18 cellular contexts compared by ENCODE assay signal in the genomic region with DNA sequence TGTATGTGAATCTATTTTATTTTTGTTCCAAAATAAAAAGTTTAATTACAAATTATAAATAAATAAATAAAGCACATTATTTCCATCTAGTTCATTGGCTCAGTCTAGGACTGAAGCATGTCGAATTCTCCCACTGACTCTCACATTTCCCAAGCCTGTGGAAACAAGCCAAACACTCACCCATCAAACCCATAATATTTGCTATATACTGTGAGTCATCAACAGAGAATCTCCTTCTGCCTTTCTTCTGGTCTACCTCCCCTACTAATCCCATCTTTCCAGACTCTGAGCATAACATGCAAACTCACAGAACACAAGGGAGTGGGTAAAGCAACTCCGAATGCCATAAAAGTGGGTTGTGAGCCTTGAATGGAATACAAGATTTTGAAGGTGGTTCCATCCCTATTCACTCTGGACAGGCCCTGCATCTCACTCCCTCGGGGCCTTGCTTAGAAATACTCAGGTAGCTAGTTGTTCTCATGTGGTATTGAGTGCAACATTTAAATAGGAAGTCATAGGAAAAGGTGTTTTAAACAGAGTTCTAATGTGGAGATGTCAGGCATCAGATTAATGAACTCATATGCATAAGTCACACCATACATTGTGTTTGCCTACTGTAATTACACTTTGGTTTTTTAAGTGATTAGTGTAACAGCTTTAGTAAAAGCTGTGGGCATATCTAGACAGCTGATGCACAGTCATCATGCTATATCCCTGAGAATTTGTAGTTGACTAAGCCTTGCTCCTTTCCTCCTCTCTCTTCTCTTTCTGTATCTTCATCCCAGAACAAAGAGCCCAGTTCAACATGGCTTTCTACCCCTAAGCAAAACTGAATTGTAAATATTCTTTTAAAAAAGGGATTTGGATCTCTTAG. TPM values are rescaled to one million over a fixed set of nuclear protein-coding genes. Genes with fewer than 3 reads are reported as not detected.
DNase-seq lines count a peak whose midpoint lies in the region; ATAC-seq, FAIRE-seq and TF ChIP-seq lines count a peak whose summit lies in the region.
"Had no signal": no experiment of that assay in that cellular context is flagged by ENCODE, and none has a peak within 500 bp of the region (broad histone marks: within the 10 kb centered on the region; RNA-seq: fewer than 3 reads in every experiment).

No MANE protein-coding gene starts in this region.

- H3K36me3 Mint-ChIP-seq in activated T-cell treated with anti-CD3 and anti-CD28 coated beads, Interleukin-2, amount 50 U/mL, for 72 hours (ENCODE audit: insufficient read depth in 2 of 2), result peaks cover 13 to 38% of the 10 kb centered on the region in 2 donors
- H3K36me3 Mint-ChIP-seq: brain had no signal

- no peak for ATAC-seq in activated T-cell treated with anti-CD3 and anti-CD28 coated beads, Interleukin-2, amount 50 U/mL, for 72 hours (replicated peaks in 1 of 2)
- peak; percentile 25 for ATAC-seq in upper lobe of right lung
- ATAC-seq in GM21526 (IDR thresholded peaks at IDR 0.05; ENCODE audit: low FRiP score, unreplicated experiment), result no peak
- no peak for ATAC-seq in GM18909 (IDR thresholded peaks at IDR 0.05; ENCODE audit: poor library complexity, unreplicated experiment)
- ATAC-seq: lower lobe of right lung had no signal

- H3K36me3 ChIP-seq in upper lobe of right lung (no peaks in the 10 kb centered on the region), small intestine (ENCODE audit: control insufficient read depth in 2 of 2, insufficient read depth in 2 of 2, low read length in 2 of 2) (no peaks in the 10 kb centered on the region)
- H3K36me3 ChIP-seq: lower lobe of right lung, transverse colon had no signal

- no peaks in the 10 kb centered on the region for H3K27me3 Mint-ChIP-seq in activated T-cell treated with anti-CD3 and anti-CD28 coated beads, Interleukin-2, amount 50 U/mL, for 72 hours (ENCODE audit: low read depth)

- TF ChIP-seq CTCF in fibroblast of mammary gland (conservative IDR thresholded peaks at IDR 0.05; ENCODE audit: control insufficient read depth, insufficient read depth, low read depth, low read length) (no peak), upper lobe of right lung (IDR thresholded peaks at IDR 0.05) (no peak)

- peak overlapping the region; percentile 61 for H3K27ac Mint-ChIP-seq in activated T-cell treated with anti-CD3 and anti-CD28 coated beads, Interleukin-2, amount 50 U/mL, for 72 hours
- H3K27ac Mint-ChIP-seq: brain had no signal

- H3K4me3 ChIP-seq in fibroblast of mammary gland (ENCODE audit: control insufficient read depth, low read depth, low read length) (no peak overlapping the region), upper lobe of right lung (no peak overlapping the region), small intestine (ENCODE audit: low read depth in 1 of 2, low read length in 2 of 2) (peak overlapping the region in 1 of 2 donors; percentile 12)
- H3K4me3 ChIP-seq: lower lobe of right lung, transverse colon had no signal

- FAIRE-seq in small intestine (lab: Jason Lieb, UNC), result no peak
- FAIRE-seq: frontal cortex, H1 had no signal

- no peaks in the 10 kb centered on the region for H3K9me3 Mint-ChIP-seq in activated T-cell treated with anti-CD3 and anti-CD28 coated beads, Interleukin-2, amount 50 U/mL, for 72 hours
- H3K9me3 Mint-ChIP-seq: brain had no signal

- H3K27ac ChIP-seq in upper lobe of right lung, result no peak overlapping the region
- H3K27ac ChIP-seq in small intestine (ENCODE audit: low read depth in 1 of 2, low read length in 1 of 2), result no peak overlapping the region
- H3K27ac ChIP-seq: 22Rv1, lower lobe of right lung, transverse colon had no signal

- no peaks in the 10 kb centered on the region for H3K27me3 ChIP-seq in upper lobe of right lung
- peaks cover 0 to 2% of the 10 kb centered on the region in 2 donors for H3K27me3 ChIP-seq in small intestine (ENCODE audit: control insufficient read depth in 2 of 2, insufficient read depth in 2 of 2, low read length in 2 of 2)
- H3K27me3 ChIP-seq: transverse colon had no signal

- WGBS in small intestine, 3 donors, result 72 to 78% (median 78%) methylated on average over 3 of the region's 3 CpGs

- no peaks in the 10 kb centered on the region for H3K4me1 ChIP-seq in upper lobe of right lung
- no peaks in the 10 kb centered on the region for H3K4me1 ChIP-seq in small intestine (ENCODE audit: control insufficient read depth in 2 of 2, insufficient read depth in 1 of 2, low read depth in 1 of 2, low read length in 1 of 2)
- H3K4me1 ChIP-seq: lower lobe of right lung, transverse colon had no signal

- H3K4me3 Mint-ChIP-seq in activated T-cell treated with anti-CD3 and anti-CD28 coated beads, Interleukin-2, amount 50 U/mL, for 72 hours, result no peak overlapping the region
- H3K4me3 Mint-ChIP-seq: brain had no signal

- intact Hi-C loops in upper lobe of right lung (cut with DNase I), result no loop called here

- no peak for DNase-seq in activated T-cell treated with anti-CD3 and anti-CD28 coated beads, Interleukin-2, amount 50 U/mL, for 72 hours
- DNase-seq in activated T-cell treated with anti-CD3 and anti-CD28 coated beads, Interleukin-2, amount 50 U/mL, for 48 hours, result no peak
- DNase-seq in RKO (ENCODE audit: low spot score) (peak; percentile 55), fibroblast of mammary gland (ENCODE audit: low read depth) (peak; percentile 93), upper lobe of right lung (no peak), small intestine (no peak)
- DNase-seq: activated CD8-positive, alpha-beta memory T cell treated with anti-CD3 and anti-CD28 coated beads, Interleukin-2, amount 50 U/mL, for 48 hours; GF-D8; lower lobe of right lung; NCI-H1048; NCI-H526 treated with DMSO at 0.1 percent for 48 hours; transverse colon had no signal

- no peaks in the 10 kb centered on the region for H3K4me1 Mint-ChIP-seq in activated T-cell treated with anti-CD3 and anti-CD28 coated beads, Interleukin-2, amount 50 U/mL, for 72 hours (ENCODE audit: low read depth)
- H3K4me1 Mint-ChIP-seq: brain had no signal

- H3K9me3 ChIP-seq in upper lobe of right lung (no peaks in the 10 kb centered on the region), small intestine (ENCODE audit: control insufficient read depth, low read depth) (no peaks in the 10 kb centered on the region)
- H3K9me3 ChIP-seq: lower lobe of right lung, transverse colon had no signal

RNA-seq across cellular contexts. Expression of gene F5, which starts 47.0 kb away (rescaled TPM):
- 10 to 100 TPM; 37.4 to 81.5 TPM for total RNA-seq in activated T-cell treated with anti-CD3 and anti-CD28 coated beads, Interleukin-2, amount 50 U/mL, for 72 hours
- total RNA-seq in upper lobe of right lung, result 1.6 TPM
- under 1 TPM in 2 of 3 donors, not detected in 1; under 0.01 to 0.36 TPM for polyA plus RNA-seq in small intestine
- total RNA-seq: frontal cortex had no signal

RNA-seq across cellular contexts. Expression of gene SLC19A2, which starts 53.5 kb away (rescaled TPM):
- total RNA-seq in activated T-cell treated with anti-CD3 and anti-CD28 coated beads, Interleukin-2, amount 50 U/mL, for 72 hours, result 1 to 10 TPM; 4.6 to 7.2 TPM
- total RNA-seq in upper lobe of right lung, result 12.8 TPM
- 10 to 100 TPM in 1 of 3 donors, 1 to 10 TPM in 2; 1.9 to 13.4 (median 5.1) TPM for polyA plus RNA-seq in small intestine

Comparison
In these comparisons a context has a peak if more than half of its experiments do, and no peak if none do; other contexts are left out.
1. DNase-seq: peak in RKO (single experiment) and fibroblast of mammary gland (single experiment); none in activated T-cell treated with anti-CD3 and anti-CD28 coated beads, Interleukin-2, amount 50 U/mL, for 72 hours (0 of 2), activated T-cell treated with anti-CD3 and anti-CD28 coated beads, Interleukin-2, amount 50 U/mL, for 48 hours (0 of 2), upper lobe of right lung (single experiment) and small intestine (single experiment).
2. RNA of gene F5, which starts 47.0 kb away (total RNA-seq): 37.4 to 81.5 TPM in activated T-cell treated with anti-CD3 and anti-CD28 coated beads, Interleukin-2, amount 50 U/mL, for 72 hours; 1.6 TPM in upper lobe of right lung (single experiment); every median in the first group is over 10 times any median in the second.